ENCODE assay signal across 15 cellular contexts in the genomic region with DNA sequence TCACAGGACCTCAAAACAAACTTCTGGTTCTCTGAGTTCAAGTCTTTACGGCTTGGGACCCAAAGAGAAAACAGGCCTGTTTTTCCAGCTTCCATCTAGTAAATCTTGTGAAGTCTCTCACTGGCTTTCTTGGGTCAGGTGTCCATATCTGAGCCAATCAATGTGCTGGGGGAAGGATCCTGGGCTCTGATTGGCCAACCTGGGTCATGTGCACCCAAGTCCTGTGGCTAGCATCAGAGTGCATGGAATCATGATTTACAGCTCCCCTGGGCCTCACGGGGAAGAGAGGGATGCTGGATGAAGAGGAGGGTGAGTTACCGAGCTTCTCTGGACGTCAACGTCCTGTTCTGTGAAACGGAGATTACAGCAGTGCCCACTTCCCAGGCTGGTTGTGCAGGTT. TPM values are rescaled to one million over a fixed set of nuclear protein-coding genes. Genes with fewer than 3 reads are reported as not detected.
A peak's percentile ranks its signal among the peaks of the same experiment; 100 is the strongest.
DNase-seq lines count a peak whose midpoint lies in the region; ATAC-seq and TF ChIP-seq lines count a peak whose summit lies in the region.
"Had no signal": no experiment of that assay in that cellular context is flagged by ENCODE, and none has a peak within 500 bp of the region (broad histone marks: within the 10 kb centered on the region; RNA-seq: fewer than 3 reads in every experiment).

No MANE protein-coding gene starts in this region.

- H3K27me3 ChIP-seq in left ventricle myocardium inferior (ENCODE audit: low read depth) (peaks cover 67% of the 10 kb centered on the region), uterus (no peaks in the 10 kb centered on the region)

- intact Hi-C loops in Right ventricle myocardium inferior (cut with DNase I) = no loop called here
- intact Hi-C loops in left ventricle myocardium inferior (cut with micrococcal nuclease) = no loop called here
- intact Hi-C loops in uterus (cut with DNase I; ENCODE audit: low total_unique reads) = no loop called here

- no peak for ATAC-seq in Right ventricle myocardium inferior

- H3K4me1 ChIP-seq in left ventricle myocardium inferior (no peaks in the 10 kb centered on the region), uterus (no peaks in the 10 kb centered on the region)

- H3K36me3 ChIP-seq in left ventricle myocardium inferior = no peaks in the 10 kb centered on the region
- no peaks in the 10 kb centered on the region for H3K36me3 ChIP-seq in uterus

- no peak for TF ChIP-seq POLR2A in uterus (IDR thresholded peaks at IDR 0.05)

- TF ChIP-seq CTCF in left ventricle myocardium inferior (IDR thresholded peaks at IDR 0.05; ENCODE audit: borderline replicate concordance) (no peak), choroid plexus epithelial cell (conservative IDR thresholded peaks at IDR 0.05; ENCODE audit: low read depth, low read length) (no peak), uterus (IDR thresholded peaks at IDR 0.05) (no peak)

- H3K4me3 ChIP-seq in left ventricle myocardium inferior (no peak overlapping the region), choroid plexus epithelial cell (ENCODE audit: low read depth, low read length) (no peak overlapping the region), uterus (no peak overlapping the region)

- H3K9me3 ChIP-seq in left ventricle myocardium inferior (replicated peaks) = no peaks in the 10 kb centered on the region
- H3K9me3 ChIP-seq in uterus = no peaks in the 10 kb centered on the region

- peak; percentile 7 for DNase-seq in Right ventricle myocardium inferior (ENCODE audit: missing footprints)
- no peak for DNase-seq in left ventricle myocardium inferior
- DNase-seq in NCI-H69 (lab: John Stamatoyannopoulos, UW) = peak; percentile 46
- DNase-seq in choroid plexus epithelial cell (ENCODE audit: low read depth) = peak; percentile 31
- DNase-seq in SW480 (ENCODE audit: low spot score) = no peak
- no peak for DNase-seq in retina
- DNase-seq in uterus = no peak
- no peak for DNase-seq in HCEC 1CT
- DNase-seq: activated naive CD8-positive, alpha-beta T cell treated with anti-CD3 and anti-CD28 coated beads, Interleukin-2, amount 10 ng/mL, durations not matched to agents 7 days and 5 days; AML-193; NCI-H226; stimulated activated CD4-positive, alpha-beta T cell treated with anti-CD3 and anti-CD28 coated beads, Interleukin-2, amount 100 ng/mL, for 24 hours had no signal

- H3K27ac ChIP-seq in left ventricle myocardium inferior (replicated peaks) (no peak overlapping the region), uterus (no peak overlapping the region)

RNA-seq across cellular contexts. Expression of gene CXCL14, which starts 19.4 kb away (rescaled TPM):
- 1.8 TPM for total RNA-seq in Right ventricle myocardium inferior
- total RNA-seq in left ventricle myocardium inferior = 0.49 TPM
- total RNA-seq in uterus = 10 to 100 TPM in 1 of 4 donors, 1 to 10 TPM in 3; 1.4 to 10.9 (median 3.5) TPM
- total RNA-seq: activated naive CD8-positive, alpha-beta T cell treated with anti-CD3 and anti-CD28 coated beads, Interleukin-2, amount 10 ng/mL, durations not matched to agents 7 days and 5 days; mononuclear cell had no signal

RNA-seq across cellular contexts. Expression of gene NEUROG1, which starts 23.6 kb away (rescaled TPM):
- total RNA-seq in Right ventricle myocardium inferior = not detected
- not detected for total RNA-seq in left ventricle myocardium inferior
- total RNA-seq in uterus = not detected
- total RNA-seq: activated naive CD8-positive, alpha-beta T cell treated with anti-CD3 and anti-CD28 coated beads, Interleukin-2, amount 10 ng/mL, durations not matched to agents 7 days and 5 days; mononuclear cell; posterior vena cava; urinary bladder had no signal

Comparison
In these comparisons a context has a peak if more than half of its experiments do, and no peak if none do; other contexts are left out.
1. DNase-seq: peak in Right ventricle myocardium inferior (single experiment), NCI-H69 (single experiment) and choroid plexus epithelial cell (single experiment); none in left ventricle myocardium inferior (single experiment), SW480 (single experiment), retina (single experiment), uterus (0 of 2) and HCEC 1CT (single experiment).